In genomic region chr5:87354496-87354895, GRCh38 we compare ENCODE assay signal across 12 cellular contexts. TPM values are rescaled to one million over a fixed set of nuclear protein-coding genes. Genes with fewer than 3 reads are reported as not detected.
DNase-seq lines count a peak whose midpoint lies in the region; ATAC-seq and TF ChIP-seq lines count a peak whose summit lies in the region.
"Had no signal": no experiment of that assay in that cellular context is flagged by ENCODE, and none has a peak within 500 bp of the region (broad histone marks: within the 10 kb centered on the region; RNA-seq: fewer than 3 reads in every experiment).

No MANE protein-coding gene starts in this region.

- H3K36me3 ChIP-seq in right atrium auricular region, result peaks cover 25% of the 10 kb centered on the region

- no peaks in the 10 kb centered on the region for H3K27me3 Mint-ChIP-seq in activated T-helper 17 cell treated with anti-CD3 and anti-CD28 coated beads, Interleukin-2, amount 50 U/mL, for 72 hours
- H3K27me3 Mint-ChIP-seq: naive thymus-derived CD8-positive, alpha-beta T cell had no signal

- H3K9me3 Mint-ChIP-seq in activated T-helper 17 cell treated with anti-CD3 and anti-CD28 coated beads, Interleukin-2, amount 50 U/mL, for 72 hours, result no peaks in the 10 kb centered on the region
- H3K9me3 Mint-ChIP-seq: naive thymus-derived CD8-positive, alpha-beta T cell had no signal

- no peaks in the 10 kb centered on the region for H3K27me3 ChIP-seq in right atrium auricular region

- peak overlapping the region; percentile 5 for H3K27ac Mint-ChIP-seq in activated T-helper 17 cell treated with anti-CD3 and anti-CD28 coated beads, Interleukin-2, amount 50 U/mL, for 72 hours

- H3K9me3 ChIP-seq in right atrium auricular region, result no peaks in the 10 kb centered on the region

- DNase-seq in NCI-H1694 (lab: John Stamatoyannopoulos, UW), result no peak
- no peak for DNase-seq in right atrium auricular region (ENCODE audit: low spot score)
- DNase-seq in COLO668 (lab: John Stamatoyannopoulos, UW; ENCODE audit: unreplicated experiment), result no peak
- DNase-seq: activated CD4-positive, alpha-beta T cell treated with anti-CD3 and anti-CD28 coated beads, Interleukin-2, amount 50 U/mL, for 1 hour; activated naive CD4-positive, alpha-beta T cell treated with anti-CD3 and anti-CD28 coated beads, Interleukin-2, amount 50 U/mL, for 16 hours; naive thymus-derived CD8-positive, alpha-beta T cell had no signal

- H3K27ac ChIP-seq in right atrium auricular region, result no peak overlapping the region

- ATAC-seq in GM18502 (IDR thresholded peaks at IDR 0.05; ENCODE audit: poor library complexity, unreplicated experiment) (peak; percentile 70), GM19467 (IDR thresholded peaks at IDR 0.05; ENCODE audit: unreplicated experiment) (peak; percentile 94), HG02970 (IDR thresholded peaks at IDR 0.05; ENCODE audit: low FRiP score, unreplicated experiment) (peak; percentile 91), GM19351 (IDR thresholded peaks at IDR 0.05; ENCODE audit: unreplicated experiment) (no peak)
- no peak for ATAC-seq in activated T-helper 17 cell treated with anti-CD3 and anti-CD28 coated beads, Interleukin-2, amount 50 U/mL, for 72 hours (replicated peaks)
- ATAC-seq: naive thymus-derived CD8-positive, alpha-beta T cell; Panc1 had no signal

- no peaks in the 10 kb centered on the region for H3K4me1 ChIP-seq in right atrium auricular region

- no peak for TF ChIP-seq CTCF in right atrium auricular region (IDR thresholded peaks at IDR 0.05)

- peaks cover 89% of the 10 kb centered on the region for H3K36me3 Mint-ChIP-seq in activated T-helper 17 cell treated with anti-CD3 and anti-CD28 coated beads, Interleukin-2, amount 50 U/mL, for 72 hours (ENCODE audit: low read depth)

- no peak overlapping the region for H3K4me3 Mint-ChIP-seq in activated T-helper 17 cell treated with anti-CD3 and anti-CD28 coated beads, Interleukin-2, amount 50 U/mL, for 72 hours
- H3K4me3 Mint-ChIP-seq: naive thymus-derived CD8-positive, alpha-beta T cell had no signal

- no peak overlapping the region for H3K4me3 ChIP-seq in right atrium auricular region

- H3K4me1 Mint-ChIP-seq in activated T-helper 17 cell treated with anti-CD3 and anti-CD28 coated beads, Interleukin-2, amount 50 U/mL, for 72 hours, result peaks cover 21% of the 10 kb centered on the region

RNA-seq across cellular contexts. Expression of gene CCNH, which starts 58.2 kb away (rescaled TPM):
- 10 to 100 TPM; 59.0 to 67.4 TPM for total RNA-seq in activated T-helper 17 cell treated with anti-CD3 and anti-CD28 coated beads, Interleukin-2, amount 50 U/mL, for 72 hours
- 10 to 100 TPM; 37.9 to 55.6 TPM for total RNA-seq in right atrium auricular region

Comparison
In these comparisons a context has a peak if more than half of its experiments do, and no peak if none do; other contexts are left out.
1. ATAC-seq: peak in GM18502 (single experiment), GM19467 (single experiment) and HG02970 (single experiment); none in activated T-helper 17 cell treated with anti-CD3 and anti-CD28 coated beads, Interleukin-2, amount 50 U/mL, for 72 hours (single experiment) and GM19351 (single experiment).